ENCODE assay signal across 11 cellular contexts in genomic region chr17:76473541-76473985, GRCh38. TPM values are rescaled to one million over a fixed set of nuclear protein-coding genes. Genes with fewer than 3 reads are reported as not detected.
DNase-seq lines count a peak whose midpoint lies in the region; ATAC-seq, FAIRE-seq and TF ChIP-seq lines count a peak whose summit lies in the region.
"Had no signal": no experiment of that assay in that cellular context is flagged by ENCODE, and none has a peak within 500 bp of the region (broad histone marks: within the 10 kb centered on the region; RNA-seq: fewer than 3 reads in every experiment).

No MANE protein-coding gene starts in this region.

- H3K4me1 ChIP-seq in OCI-LY7 (ENCODE audit: insufficient read depth, low read length, poor library complexity, severe bottlenecking): peaks cover 12% of the 10 kb centered on the region
- H3K4me1 ChIP-seq in hepatocyte (ENCODE audit: insufficient read depth): no peaks in the 10 kb centered on the region

- no peaks in the 10 kb centered on the region for H3K9me3 ChIP-seq in OCI-LY7 (ENCODE audit: low read length)
- H3K9me3 ChIP-seq in hepatocyte (ENCODE audit: low read depth): no peaks in the 10 kb centered on the region

- ATAC-seq in HG03139 (IDR thresholded peaks at IDR 0.05; ENCODE audit: unreplicated experiment): no peak

- H2AFZ ChIP-seq in OCI-LY7 (ENCODE audit: low read length): no peak overlapping the region
- no peak overlapping the region for H2AFZ ChIP-seq in hepatocyte

- no peaks in the 10 kb centered on the region for H3K79me2 ChIP-seq in OCI-LY7 (ENCODE audit: insufficient read depth, low read depth, low read length)
- H3K79me2 ChIP-seq in hepatocyte: no peaks in the 10 kb centered on the region

- H3K36me3 ChIP-seq in OCI-LY7 (ENCODE audit: insufficient read depth, low read length) (peaks cover 93% of the 10 kb centered on the region), hepatocyte (replicated peaks; ENCODE audit: insufficient read depth, low read depth) (no peaks in the 10 kb centered on the region)

- intact Hi-C loops in OCI-LY7 (cut with micrococcal nuclease; ENCODE audit: unreplicated experiment): no loop called here

- TF ChIP-seq CTCF in OCI-LY7 (conservative IDR thresholded peaks at IDR 0.05; ENCODE audit: low read length) (peak; percentile 66), hepatocyte (IDR thresholded peaks at IDR 0.05; ENCODE audit: poor library complexity) (peak; percentile 16)

- CTCF ChIA-PET in OCI-LY7 (lab: Charles Lee; ENCODE audit: unreplicated experiment): interaction anchor here (1.5 kb wide), 1 partner anchor 29 kb away, joined by 3 read pairs; no protein-coding TSS in a partner anchor

- H3K27ac ChIP-seq in OCI-LY7 (ENCODE audit: low read depth, low read length, poor library complexity, severe bottlenecking) (no peak overlapping the region), hepatocyte (no peak overlapping the region)

- H3K4me3 ChIP-seq in OCI-LY7 (ENCODE audit: low read depth, low read length, poor library complexity, severe bottlenecking): no peak overlapping the region
- no peak overlapping the region for H3K4me3 ChIP-seq in hepatocyte

- POLR2A ChIA-PET in OCI-LY7 (lab: Charles Lee): no interaction called here

- no TSS peak for BruUV-seq in OCI-LY7 (replicated peaks; lab: Mats Ljungman, UMichigan)

- TF ChIP-seq POLR2A in H54 (IDR thresholded peaks at IDR 0.05; ENCODE audit: low read depth, low read length): no peak

- no peaks in the 10 kb centered on the region for H3K27me3 ChIP-seq in hepatocyte

- H4K20me1 ChIP-seq in OCI-LY7 (ENCODE audit: insufficient read depth, low read length): no peaks in the 10 kb centered on the region
- H4K20me1 ChIP-seq in hepatocyte (ENCODE audit: insufficient read depth, poor library complexity, severe bottlenecking): no peaks in the 10 kb centered on the region

- H3K4me2 ChIP-seq in OCI-LY7 (ENCODE audit: low read length) (no peak overlapping the region), hepatocyte (no peak overlapping the region)

- peak; percentile 23 for DNase-seq in stimulated activated CD4-positive, alpha-beta T cell treated with anti-CD3 and anti-CD28 coated beads, Interleukin-15, amount 100 ng/mL, for 24 hours
- DNase-seq in stimulated activated CD4-positive, alpha-beta T cell treated with anti-CD3 and anti-CD28 coated beads, Interleukin-12 subunit alpha, Interleukin-12 subunit beta, amount 100 ng/mL, for 4 hours: no peak
- DNase-seq in OCI-LY7 (ENCODE audit: low spot score): no peak
- no peak for DNase-seq in hepatocyte (ENCODE audit: low spot score)
- DNase-seq in H54 (ENCODE audit: insufficient read length, low spot score): no peak
- no peak for DNase-seq in stimulated activated CD4-positive, alpha-beta T cell treated with anti-CD3 and anti-CD28 coated beads, Interleukin-4, amount 100 ng/mL, for 4 hours
- DNase-seq in NCI-H524 treated with DMSO at 0.1 percent for 48 hours (lab: John Stamatoyannopoulos, UW): no peak
- DNase-seq: trophoblast cell had no signal

- 86% methylated on average over 18 of the region's 18 CpGs for WGBS in hepatocyte (ENCODE audit: low lambda C conversion rate, missing lambda C conversion rate)

- H3K9me2 ChIP-seq in OCI-LY7 (ENCODE audit: insufficient read depth, low read length): no peaks in the 10 kb centered on the region
- H3K9me2 ChIP-seq in hepatocyte (replicated peaks; ENCODE audit: insufficient read depth): no peaks in the 10 kb centered on the region

- FAIRE-seq in H54 (lab: Jason Lieb, UNC): no peak
- FAIRE-seq: colon, islet of Langerhans had no signal

RNA-seq across cellular contexts. Expression of gene AANAT, which starts 6.2 kb away (rescaled TPM):
- not detected in 2 replicates for total RNA-seq in OCI-LY7 (2014; rRNA removed; shearing (Covaris generic))
- total RNA-seq in OCI-LY7 (2022) (not detected in 2 replicates), hepatocyte (0.84 TPM in 1 of 2 replicates, not detected in the other)
- 0.92 TPM in 1 of 2 replicates, not detected in the other for polyA plus RNA-seq in hepatocyte

RNA-seq across cellular contexts. Expression of gene UBE2O, which starts 20.6 kb away (rescaled TPM):
- total RNA-seq in OCI-LY7 (2014; rRNA removed; shearing (Covaris generic)): 43.4 and 55.1 TPM in 2 replicates
- 71.0 and 79.6 TPM in 2 replicates for total RNA-seq in OCI-LY7 (2022)
- total RNA-seq in hepatocyte: 14.6 and 15.2 TPM in 2 replicates
- polyA plus RNA-seq in hepatocyte: 9.7 and 12.5 TPM in 2 replicates

RNA-seq across cellular contexts. Expression of gene RHBDF2, which starts 27.7 kb away (rescaled TPM):
- 122 and 144 TPM in 2 replicates for total RNA-seq in OCI-LY7 (2014; rRNA removed; shearing (Covaris generic))
- total RNA-seq in OCI-LY7 (2022) (158 and 173 TPM in 2 replicates), hepatocyte (4.9 and 5.5 TPM in 2 replicates)
- polyA plus RNA-seq in hepatocyte: 11.0 and 11.7 TPM in 2 replicates

Comparison
In these comparisons a context has a peak if more than half of its experiments do, and no peak if none do; other contexts are left out.
1. RNA of gene RHBDF2, which starts 27.7 kb away (total RNA-seq): 122 to 173 TPM in OCI-LY7; 4.9 to 5.5 TPM in hepatocyte; every median in the first group is over 10 times any median in the second.